ENCODE assay signal across 8 cellular contexts in the genomic region with DNA sequence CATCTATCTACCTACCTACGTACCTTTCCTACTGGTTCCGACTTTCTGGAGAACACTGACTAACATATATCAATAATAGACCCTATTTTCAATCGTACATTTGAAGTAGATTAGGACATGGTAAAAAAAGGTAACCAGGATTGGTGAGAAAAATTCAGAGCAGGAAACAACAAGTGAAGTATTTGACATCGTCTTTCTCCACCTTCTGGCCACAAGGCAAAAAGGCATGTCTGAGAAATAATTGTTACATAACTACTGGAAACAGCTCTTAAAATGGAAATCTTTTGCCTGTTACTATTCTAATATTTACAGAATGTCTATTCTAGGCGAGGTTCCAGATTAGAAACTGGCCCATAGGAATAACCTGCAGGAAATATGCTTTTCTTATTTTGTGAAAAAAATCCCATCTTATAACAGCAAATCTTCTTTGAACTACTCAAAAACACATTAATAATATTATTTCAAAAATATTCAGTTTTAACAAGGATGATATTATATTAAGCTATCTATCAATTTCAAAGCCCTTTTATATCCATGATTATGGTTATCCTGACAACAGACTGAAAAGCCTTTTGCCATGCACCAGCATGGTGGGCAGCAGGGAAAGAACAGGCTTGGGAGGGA.
DNase-seq lines count a peak whose midpoint lies in the region; ATAC-seq, FAIRE-seq and TF ChIP-seq lines count a peak whose summit lies in the region.

No MANE protein-coding gene starts in this region.

- peak; percentile 67 for TF ChIP-seq CTCF in mesothelial cell of epicardium (IDR thresholded peaks at IDR 0.05; ENCODE audit: unreplicated experiment)

- no peaks in the 10 kb centered on the region for H3K9me3 Mint-ChIP-seq in mesothelial cell of epicardium
- H3K9me3 Mint-ChIP-seq in activated T-cell treated with anti-CD3 and anti-CD28 coated beads, Interleukin-2, amount 50 U/mL, for 4 hours = no peaks in the 10 kb centered on the region

- no peaks in the 10 kb centered on the region for H3K36me3 ChIP-seq in MG63

- H3K4me3 Mint-ChIP-seq in mesothelial cell of epicardium = no peak overlapping the region
- no peak overlapping the region for H3K4me3 Mint-ChIP-seq in activated T-cell treated with anti-CD3 and anti-CD28 coated beads, Interleukin-2, amount 50 U/mL, for 4 hours

- peak; percentile 65 for FAIRE-seq in colon (lab: Jason Lieb, UNC)

- H3K27ac Mint-ChIP-seq in mesothelial cell of epicardium = no peak overlapping the region

- no peaks in the 10 kb centered on the region for H3K9me3 ChIP-seq in MG63

- H3K27me3 ChIP-seq in MG63 = no peaks in the 10 kb centered on the region

- H3K36me3 Mint-ChIP-seq in mesothelial cell of epicardium = no peaks in the 10 kb centered on the region
- no peaks in the 10 kb centered on the region for H3K36me3 Mint-ChIP-seq in activated T-cell treated with anti-CD3 and anti-CD28 coated beads, Interleukin-2, amount 50 U/mL, for 4 hours (ENCODE audit: insufficient read depth)

- no peak overlapping the region for H3K4me3 ChIP-seq in MG63

- no peaks in the 10 kb centered on the region for H3K27me3 Mint-ChIP-seq in mesothelial cell of epicardium (ENCODE audit: low read depth)
- peaks cover 6% of the 10 kb centered on the region for H3K27me3 Mint-ChIP-seq in activated T-cell treated with anti-CD3 and anti-CD28 coated beads, Interleukin-2, amount 50 U/mL, for 4 hours (ENCODE audit: low read depth)

- ATAC-seq in HG02870 (IDR thresholded peaks at IDR 0.05; ENCODE audit: unreplicated experiment) = peak; percentile 58
- no peak for ATAC-seq in GM18519 (IDR thresholded peaks at IDR 0.05; ENCODE audit: low FRiP score, unreplicated experiment)
- ATAC-seq in activated T-cell treated with anti-CD3 and anti-CD28 coated beads, Interleukin-2, amount 50 U/mL, for 4 hours = no peak

- H3K4me1 Mint-ChIP-seq in mesothelial cell of epicardium = peaks cover 23% of the 10 kb centered on the region
- no peaks in the 10 kb centered on the region for H3K4me1 Mint-ChIP-seq in activated T-cell treated with anti-CD3 and anti-CD28 coated beads, Interleukin-2, amount 50 U/mL, for 4 hours (ENCODE audit: low read depth)

- DNase-seq in DMS114 treated with DMSO at 0.1 percent for 48 hours (lab: John Stamatoyannopoulos, UW; ENCODE audit: unreplicated experiment) = peak; percentile 70
- peak; percentile 55 for DNase-seq in NOMO-1 treated with DMSO at 0.1 percent for 48 hours (lab: John Stamatoyannopoulos, UW; ENCODE audit: unreplicated experiment)
- DNase-seq in mesothelial cell of epicardium (ENCODE audit: low spot score in 2 of 2, unreplicated experiment in 2 of 2) = no peak
- DNase-seq in MG63 = no peak
- DNase-seq in activated T-cell treated with anti-CD3 and anti-CD28 coated beads, Interleukin-2, amount 50 U/mL, for 4 hours = no peak

Comparison
In these comparisons a context has a peak if more than half of its experiments do, and no peak if none do; other contexts are left out.
1. DNase-seq: peak in DMS114 treated with DMSO at 0.1 percent for 48 hours (single experiment) and NOMO-1 treated with DMSO at 0.1 percent for 48 hours (single experiment); none in mesothelial cell of epicardium (0 of 2), MG63 (single experiment) and activated T-cell treated with anti-CD3 and anti-CD28 coated beads, Interleukin-2, amount 50 U/mL, for 4 hours (single experiment).